16 cellular contexts compared by ENCODE assay signal in the genomic region with DNA sequence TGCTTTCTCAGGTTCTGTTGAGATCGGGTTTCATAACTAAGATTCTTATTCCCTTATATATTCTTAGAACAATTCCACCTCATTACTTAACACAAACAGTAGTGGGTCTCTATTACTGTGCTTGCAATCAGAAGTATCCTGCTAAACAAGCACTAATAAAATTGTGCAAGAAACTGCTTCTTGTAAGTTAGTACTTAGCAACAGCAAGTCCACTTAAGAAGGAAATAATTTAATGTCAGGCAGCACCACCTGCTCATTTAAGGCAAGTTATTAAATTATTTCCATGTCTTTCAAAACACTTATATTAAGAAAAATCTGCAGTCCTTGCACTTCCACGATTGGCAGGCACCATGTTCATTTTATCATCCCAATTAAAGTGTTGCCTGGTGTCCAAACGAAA.
DNase-seq lines count a peak whose midpoint lies in the region; ATAC-seq and TF ChIP-seq lines count a peak whose summit lies in the region.
"Had no signal": no experiment of that assay in that cellular context is flagged by ENCODE, and none has a peak within 500 bp of the region (broad histone marks: within the 10 kb centered on the region; RNA-seq: fewer than 3 reads in every experiment).

No MANE protein-coding gene starts in this region.

- H3K27me3 ChIP-seq in heart right ventricle (no peaks in the 10 kb centered on the region), psoas muscle (ENCODE audit: insufficient read depth in 3 of 3, low read length in 2 of 3) (no peaks in the 10 kb centered on the region)

- CTCF ChIA-PET in OCI-LY7 (lab: Charles Lee; ENCODE audit: unreplicated experiment) = no interaction called here

- H3K27ac ChIP-seq in OCI-LY7 (ENCODE audit: low read depth, low read length, poor library complexity, severe bottlenecking) = no peak overlapping the region
- peak overlapping the region in 7 of 10 donors; percentile 11 to 76 (median 42) for H3K27ac ChIP-seq in heart right ventricle
- H3K27ac ChIP-seq in psoas muscle = peak overlapping the region; percentile 52

- H3K27ac Mint-ChIP-seq in T-helper 1 cell treated with Interleukin-12 subunit alpha and Interleukin-12 subunit beta and Interleukin-4 antibody, amounts not matched to agents 30 μg/mL and 1 μg/mL, for 36 hours = no peak overlapping the region
- no peak overlapping the region for H3K27ac Mint-ChIP-seq in T-helper 2 cell treated with Interferon-gamma antibody and Interleukin-4, amounts not matched to agents 5 μg/mL and 100 μg/mL, for 36 hours

- peaks cover 3% of the 10 kb centered on the region for H3K27me3 Mint-ChIP-seq in T-helper 1 cell treated with Interleukin-12 subunit alpha and Interleukin-12 subunit beta and Interleukin-4 antibody, amounts not matched to agents 30 μg/mL and 1 μg/mL, for 36 hours (ENCODE audit: low read depth)
- H3K27me3 Mint-ChIP-seq in T-helper 2 cell treated with Interferon-gamma antibody and Interleukin-4, amounts not matched to agents 5 μg/mL and 100 μg/mL, for 36 hours (ENCODE audit: low read depth) = no peaks in the 10 kb centered on the region

- H4K20me1 ChIP-seq in OCI-LY7 (ENCODE audit: insufficient read depth, low read length) = no peaks in the 10 kb centered on the region

- H3K4me1 ChIP-seq in OCI-LY7 (ENCODE audit: insufficient read depth, low read length, poor library complexity, severe bottlenecking) (peaks cover 37% of the 10 kb centered on the region), heart right ventricle (peaks cover 6 to 67% (median 53%) of the 10 kb centered on the region in 9 donors), psoas muscle (peaks cover 34% of the 10 kb centered on the region)

- peaks cover 39% of the 10 kb centered on the region for H3K4me1 Mint-ChIP-seq in T-helper 1 cell treated with Interleukin-12 subunit alpha and Interleukin-12 subunit beta and Interleukin-4 antibody, amounts not matched to agents 30 μg/mL and 1 μg/mL, for 36 hours (ENCODE audit: low read depth)
- peaks cover 58% of the 10 kb centered on the region for H3K4me1 Mint-ChIP-seq in T-helper 2 cell treated with Interferon-gamma antibody and Interleukin-4, amounts not matched to agents 5 μg/mL and 100 μg/mL, for 36 hours (ENCODE audit: low read depth)

- POLR2A ChIA-PET in OCI-LY7 (lab: Charles Lee) = interaction anchor here (0.6 to 1.2 kb wide), 2 partner anchors 10 to 26 kb away, joined by 3 read pairs; no protein-coding TSS in a partner anchor

- peaks cover 39% of the 10 kb centered on the region for H3K36me3 Mint-ChIP-seq in T-helper 1 cell treated with Interleukin-12 subunit alpha and Interleukin-12 subunit beta and Interleukin-4 antibody, amounts not matched to agents 30 μg/mL and 1 μg/mL, for 36 hours (ENCODE audit: low read depth)
- peaks cover 39% of the 10 kb centered on the region for H3K36me3 Mint-ChIP-seq in T-helper 2 cell treated with Interferon-gamma antibody and Interleukin-4, amounts not matched to agents 5 μg/mL and 100 μg/mL, for 36 hours (ENCODE audit: low read depth)

- no peak for DNase-seq in T-helper 1 cell
- no peak for DNase-seq in OCI-LY7 (ENCODE audit: low spot score)
- DNase-seq in heart right ventricle = no peak
- no peak for DNase-seq in psoas muscle
- DNase-seq in T-helper 2 cell treated with Interferon-gamma antibody and Interleukin-4, amounts not matched to agents 5 μg/mL and 100 μg/mL, for 36 hours (ENCODE audit: low spot score) = no peak
- no peak for DNase-seq in nucleus accumbens (lab: John Stamatoyannopoulos, UW)
- DNase-seq: 8988T; activated T-cell treated with anti-CD3 and anti-CD28 coated beads, Interleukin-2, amount 50 U/mL, for 48 hours; effector CD4-positive, alpha-beta T cell; islet precursor cell; NCI-H1417; NCI-H345; OCI-M1; stimulated activated naive CD4-positive, alpha-beta T cell treated with Interleukin-2 at 50 U/mL for 16 hours had no signal

- peak overlapping the region; percentile 35 for H3K4me3 Mint-ChIP-seq in T-helper 1 cell treated with Interleukin-12 subunit alpha and Interleukin-12 subunit beta and Interleukin-4 antibody, amounts not matched to agents 30 μg/mL and 1 μg/mL, for 36 hours
- no peak overlapping the region for H3K4me3 Mint-ChIP-seq in T-helper 2 cell treated with Interferon-gamma antibody and Interleukin-4, amounts not matched to agents 5 μg/mL and 100 μg/mL, for 36 hours

- ATAC-seq in heart right ventricle = peak in 1 of 8 donors; percentile 50
- ATAC-seq in psoas muscle = peak in 1 of 4 donors; percentile 18
- ATAC-seq in HG02798 (IDR thresholded peaks at IDR 0.05; ENCODE audit: poor library complexity, unreplicated experiment) = no peak

- no peak for TF ChIP-seq CTCF in OCI-LY7 (conservative IDR thresholded peaks at IDR 0.05; ENCODE audit: low read length)
- TF ChIP-seq CTCF in heart right ventricle (IDR thresholded peaks at IDR 0.05) = no peak
- no peak for TF ChIP-seq CTCF in psoas muscle (IDR thresholded peaks at IDR 0.05)

- H3K9me3 ChIP-seq in OCI-LY7 (ENCODE audit: low read length) (peaks cover 9% of the 10 kb centered on the region), heart right ventricle (peaks cover 0 to 14% (median 3%) of the 10 kb centered on the region in 11 donors), psoas muscle (peaks cover 5% of the 10 kb centered on the region)

- BruUV-seq in OCI-LY7 (replicated peaks; lab: Mats Ljungman, UMichigan) = no TSS peak

- no peaks in the 10 kb centered on the region; the same call in 1 of the 2 replicates for H3K36me3 ChIP-seq in OCI-LY7 (ENCODE audit: insufficient read depth, low read length)
- peaks cover 0 to 11% (median 0%) of the 10 kb centered on the region in 9 donors for H3K36me3 ChIP-seq in heart right ventricle
- no peaks in the 10 kb centered on the region for H3K36me3 ChIP-seq in psoas muscle (ENCODE audit: insufficient read depth in 1 of 2, low read depth in 1 of 2)

- WGBS in heart right ventricle, 2 donors = 73 to 88% methylated on average over 3 of the region's 3 CpGs
- WGBS in psoas muscle, 3 donors = 71 to 88% (median 73%) methylated on average over 3 of the region's 3 CpGs

- H3K4me3 ChIP-seq in OCI-LY7 (ENCODE audit: low read depth, low read length, poor library complexity, severe bottlenecking) (no peak overlapping the region), heart right ventricle (no peak overlapping the region), psoas muscle (no peak overlapping the region)

- peaks cover 14% of the 10 kb centered on the region for H3K9me3 Mint-ChIP-seq in T-helper 1 cell treated with Interleukin-12 subunit alpha and Interleukin-12 subunit beta and Interleukin-4 antibody, amounts not matched to agents 30 μg/mL and 1 μg/mL, for 36 hours
- peaks cover 15% of the 10 kb centered on the region for H3K9me3 Mint-ChIP-seq in T-helper 2 cell treated with Interferon-gamma antibody and Interleukin-4, amounts not matched to agents 5 μg/mL and 100 μg/mL, for 36 hours

- H2AFZ ChIP-seq in OCI-LY7 (ENCODE audit: low read length) = peak overlapping the region; percentile 34; the same call in 1 of the 2 replicates

- intact Hi-C loops in OCI-LY7 (cut with micrococcal nuclease; ENCODE audit: unreplicated experiment) (loop anchor here (5.0 kb wide), 1 partner anchor 277 kb away; no protein-coding TSS in a partner anchor), heart right ventricle (cut with DNase I) (loop anchor here in 4 of 10 donors (5.0 to 10.0 kb wide), 8 partner anchors 67 to 542 kb away; partner anchors contain the start of gene RBMS1 (in 3 of the 4)), psoas muscle (cut with DNase I) (loop anchor here in 1 of 2 donors (10.0 kb wide), 1 partner anchor 549 kb away; no protein-coding TSS in a partner anchor)

- H3K79me2 ChIP-seq in OCI-LY7 (ENCODE audit: insufficient read depth, low read depth, low read length) = no peaks in the 10 kb centered on the region

- H3K9me2 ChIP-seq in OCI-LY7 (ENCODE audit: insufficient read depth, low read length) = no peaks in the 10 kb centered on the region

- H3K4me2 ChIP-seq in OCI-LY7 (ENCODE audit: low read length) = no peak overlapping the region
